ENCODE assay signal across 1 cellular context in the genomic region with DNA sequence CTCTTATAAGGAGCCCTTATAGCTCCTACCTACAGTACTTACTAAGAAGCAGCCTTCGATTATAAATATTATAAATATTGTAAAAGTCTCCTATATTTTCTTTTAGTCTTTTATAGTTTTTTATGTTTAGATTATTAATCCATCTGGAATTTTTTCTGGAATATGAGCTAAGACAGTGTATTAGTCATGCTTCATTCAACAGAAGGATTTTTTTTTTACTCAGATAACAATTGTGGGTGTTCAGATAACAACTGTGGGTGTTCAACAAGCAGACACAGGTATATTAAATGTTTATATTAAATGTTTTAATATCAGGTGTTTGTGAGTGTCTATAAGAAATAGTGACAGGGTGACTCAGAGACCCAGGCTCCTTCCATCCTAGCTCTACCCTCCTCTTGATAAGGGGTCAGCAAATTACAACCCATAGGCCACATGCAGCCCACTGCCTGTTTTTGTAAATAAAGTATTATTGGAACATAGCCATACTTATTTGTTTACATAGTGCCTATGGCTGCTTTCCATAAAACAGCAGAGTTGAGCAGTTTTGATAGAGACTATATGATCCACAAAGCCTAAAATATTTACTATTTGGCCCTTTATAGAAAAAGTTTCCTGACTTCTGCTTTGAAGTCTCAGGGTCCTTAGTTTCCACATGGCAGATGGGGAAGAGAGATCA.
TF ChIP-seq lines count a peak whose summit lies in the region.

No MANE protein-coding gene starts in this region.

TF ChIP-seq in SK-N-SH, 30 proteins besides CTCF, POLR2A, EP300 and RAD21 (continued from another document):
- TF ChIP-seq, protein P1, sequence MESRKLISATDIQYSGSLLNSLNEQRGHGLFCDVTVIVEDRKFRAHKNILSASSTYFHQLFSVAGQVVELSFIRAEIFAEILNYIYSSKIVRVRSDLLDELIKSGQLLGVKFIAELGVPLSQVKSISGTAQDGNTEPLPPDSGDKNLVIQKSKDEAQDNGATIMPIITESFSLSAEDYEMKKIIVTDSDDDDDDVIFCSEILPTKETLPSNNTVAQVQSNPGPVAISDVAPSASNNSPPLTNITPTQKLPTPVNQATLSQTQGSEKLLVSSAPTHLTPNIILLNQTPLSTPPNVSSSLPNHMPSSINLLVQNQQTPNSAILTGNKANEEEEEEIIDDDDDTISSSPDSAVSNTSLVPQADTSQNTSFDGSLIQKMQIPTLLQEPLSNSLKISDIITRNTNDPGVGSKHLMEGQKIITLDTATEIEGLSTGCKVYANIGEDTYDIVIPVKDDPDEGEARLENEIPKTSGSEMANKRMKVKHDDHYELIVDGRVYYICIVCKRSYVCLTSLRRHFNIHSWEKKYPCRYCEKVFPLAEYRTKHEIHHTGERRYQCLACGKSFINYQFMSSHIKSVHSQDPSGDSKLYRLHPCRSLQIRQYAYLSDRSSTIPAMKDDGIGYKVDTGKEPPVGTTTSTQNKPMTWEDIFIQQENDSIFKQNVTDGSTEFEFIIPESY (IDR thresholded peaks at IDR 0.05; ENCODE audit: borderline replicate concordance, low read depth): no peak
